8 cellular contexts compared by ENCODE assay signal in the genomic region with DNA sequence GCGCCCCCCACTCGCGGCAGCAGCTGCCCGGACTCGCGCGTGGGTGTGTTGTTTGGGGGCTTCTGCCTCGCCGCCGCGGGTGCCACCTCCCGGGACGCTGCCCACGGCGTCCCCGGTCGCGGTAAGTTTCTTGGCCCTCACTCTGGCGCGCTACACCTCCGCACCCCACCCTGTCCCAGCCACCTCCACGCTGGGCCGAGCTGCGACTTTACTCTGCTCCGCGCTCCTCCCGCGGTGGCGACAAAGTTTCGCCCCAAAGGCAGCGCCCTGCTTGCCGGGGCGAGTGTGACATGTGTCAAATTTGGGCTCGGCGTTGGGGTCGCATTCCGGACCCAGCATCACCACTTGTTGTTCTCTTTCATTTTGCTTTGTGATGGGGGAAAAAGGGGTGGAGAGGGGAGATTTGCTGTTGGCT.
DNase-seq lines count a peak whose midpoint lies in the region; ATAC-seq and TF ChIP-seq lines count a peak whose summit lies in the region.

No MANE protein-coding gene starts in this region.

- DNase-seq in activated T-cell treated with anti-CD3 and anti-CD28 coated beads, Interleukin-2, amount 50 U/mL, for 4 hours = no peak
- DNase-seq in activated T-cell treated with anti-CD3 and anti-CD28 coated beads for 4 hours = no peak
- no peak for DNase-seq in SJSA1 (ENCODE audit: low read depth in 1 of 2, low spot score in 2 of 2)
- DNase-seq in fibroblast of villous mesenchyme (ENCODE audit: low read depth) = no peak
- no peak for DNase-seq in osteocyte (ENCODE audit: extremely low spot score, unreplicated experiment)
- DNase-seq in NK-92 (lab: John Stamatoyannopoulos, UW; ENCODE audit: unreplicated experiment) = no peak
- no peak for DNase-seq in NCI-H526 treated with DMSO at 0.1 percent for 48 hours (lab: John Stamatoyannopoulos, UW)

- TF ChIP-seq CTCF in fibroblast of villous mesenchyme (IDR thresholded peaks at IDR 0.05; ENCODE audit: insufficient read depth, low read depth, low read length) = no peak
- no peak for TF ChIP-seq CTCF in osteocyte (IDR thresholded peaks at IDR 0.05)

- H3K4me1 ChIP-seq in SJSA1 (replicated peaks) = peaks cover 28% of the 10 kb centered on the region

- H3K36me3 Mint-ChIP-seq in activated T-cell treated with anti-CD3 and anti-CD28 coated beads, Interleukin-2, amount 50 U/mL, for 4 hours (ENCODE audit: insufficient read depth) = no peaks in the 10 kb centered on the region
- H3K36me3 Mint-ChIP-seq in osteocyte (ENCODE audit: unreplicated experiment) = no peaks in the 10 kb centered on the region

- peak overlapping the region; percentile 76 for H3K4me3 Mint-ChIP-seq in activated T-cell treated with anti-CD3 and anti-CD28 coated beads, Interleukin-2, amount 50 U/mL, for 4 hours
- peak overlapping the region; percentile 89 for H3K4me3 Mint-ChIP-seq in osteocyte (ENCODE audit: unreplicated experiment)

- peak overlapping the region; percentile 96 for H3K27ac Mint-ChIP-seq in osteocyte (ENCODE audit: unreplicated experiment)

- peaks cover 58% of the 10 kb centered on the region for H3K27me3 Mint-ChIP-seq in activated T-cell treated with anti-CD3 and anti-CD28 coated beads, Interleukin-2, amount 50 U/mL, for 4 hours (ENCODE audit: low read depth)
- no peaks in the 10 kb centered on the region for H3K27me3 Mint-ChIP-seq in osteocyte (ENCODE audit: unreplicated experiment)

- H3K9me3 Mint-ChIP-seq in activated T-cell treated with anti-CD3 and anti-CD28 coated beads, Interleukin-2, amount 50 U/mL, for 4 hours = no peaks in the 10 kb centered on the region
- no peaks in the 10 kb centered on the region for H3K9me3 Mint-ChIP-seq in osteocyte (ENCODE audit: unreplicated experiment)

- no peaks in the 10 kb centered on the region for H3K36me3 ChIP-seq in SJSA1

- no peak overlapping the region for H3K27ac ChIP-seq in SJSA1

- H3K27me3 ChIP-seq in SJSA1 (replicated peaks) = peaks cover 91% of the 10 kb centered on the region

- peak; percentile 23 to 34 for ATAC-seq in activated T-cell treated with anti-CD3 and anti-CD28 coated beads, Interleukin-2, amount 50 U/mL, for 4 hours
- no peak for ATAC-seq in GM18873 (IDR thresholded peaks at IDR 0.05; ENCODE audit: low FRiP score, unreplicated experiment)

- H3K9me3 ChIP-seq in SJSA1 (replicated peaks) = peaks cover 10% of the 10 kb centered on the region; the same call in 1 of the 2 replicates

- peaks cover 39% of the 10 kb centered on the region for H3K4me1 Mint-ChIP-seq in activated T-cell treated with anti-CD3 and anti-CD28 coated beads, Interleukin-2, amount 50 U/mL, for 4 hours (ENCODE audit: low read depth)
- peaks cover 53% of the 10 kb centered on the region for H3K4me1 Mint-ChIP-seq in osteocyte (ENCODE audit: unreplicated experiment)

- peak overlapping the region; percentile 36 for H3K4me3 ChIP-seq in SJSA1
- peak overlapping the region; percentile 57 for H3K4me3 ChIP-seq in fibroblast of villous mesenchyme (ENCODE audit: low read depth, low read length)
